25 cellular contexts compared by ENCODE assay signal in the genomic region with DNA sequence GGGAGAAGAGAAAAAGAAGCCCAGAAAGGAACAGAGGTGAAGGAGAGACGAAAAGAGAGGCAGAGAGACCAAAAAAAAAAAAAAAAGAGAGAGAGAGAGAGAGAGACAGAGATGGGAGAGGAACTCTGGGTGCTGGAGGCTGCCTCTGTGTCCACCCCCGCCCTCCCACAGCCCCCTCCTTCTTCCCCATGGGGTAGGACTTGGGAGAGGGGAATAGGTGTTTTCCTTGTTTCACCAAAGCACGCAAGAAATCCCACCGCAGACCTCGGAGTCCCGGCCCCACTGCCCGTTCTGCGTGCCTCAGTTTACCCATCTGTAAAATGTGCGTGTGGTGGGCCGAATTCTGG. TPM values are rescaled to one million over a fixed set of nuclear protein-coding genes. Genes with fewer than 3 reads are reported as not detected.
"Had no signal": no experiment of that assay in that cellular context is flagged by ENCODE, and none has a peak within 500 bp of the region (broad histone marks: within the 10 kb centered on the region; RNA-seq: fewer than 3 reads in every experiment).

No MANE protein-coding gene starts in this region.

- H3K9me3 Mint-ChIP-seq: activated naive CD4-positive, alpha-beta T cell treated with anti-CD3 and anti-CD28 coated beads, Interleukin-2, amount 50 U/mL, for 72 hours; dendritic cell treated with granulocyte-macrophage colony-stimulating factor and Interleukin-4, amounts not matched to agents 40 ng/mL and 50 ng/mL, for 4 days; naive thymus-derived CD4-positive, alpha-beta T cell; T-cell had no signal

- DNase-seq: activated CD8-positive, alpha-beta memory T cell treated with anti-CD3 and anti-CD28 coated beads for 24 hours; activated gamma-delta T cell treated with Interleukin-2 at 50 U/mL for 16 hours; effector CD8-positive, alpha-beta T cell; gastrocnemius medialis; heart left ventricle; kidney; mucosa of descending colon; naive thymus-derived CD4-positive, alpha-beta T cell; spleen; stimulated activated CD4-positive, alpha-beta T cell treated with anti-CD3 and anti-CD28 coated beads, Interleukin-1b, Interleukin-23, amount 100 ng/mL, for 48 hours; stimulated activated CD8-positive, alpha-beta memory T cell treated with anti-CD3 and anti-CD28 coated beads, Interleukin-4, amount 100 ng/mL, for 48 hours; stimulated activated naive CD8-positive, alpha-beta T cell treated with anti-CD3 and anti-CD28 coated beads, Interleukin-15, Interleukin-2, amounts not matched to agents 100 U/mL and 50 U/mL, for 24 hours; substantia nigra; T-cell; T1000; tibial artery had no signal

- H3K27ac Mint-ChIP-seq: dendritic cell treated with granulocyte-macrophage colony-stimulating factor and Interleukin-4, amounts not matched to agents 40 ng/mL and 50 ng/mL, for 4 days; naive thymus-derived CD4-positive, alpha-beta T cell; T-cell had no signal

- H3K4me3 Mint-ChIP-seq: dendritic cell treated with granulocyte-macrophage colony-stimulating factor and Interleukin-4, amounts not matched to agents 40 ng/mL and 50 ng/mL, for 4 days; naive thymus-derived CD4-positive, alpha-beta T cell; T-cell had no signal

- H3K4me3 ChIP-seq: gastrocnemius medialis, heart left ventricle, mucosa of descending colon, tibial artery had no signal

- ATAC-seq: activated CD4-positive, CD25-positive, alpha-beta regulatory T cell treated with anti-CD3 and anti-CD28 coated beads, Interleukin-2, amount 50 U/mL, for 24 hours; activated naive CD4-positive, alpha-beta T cell treated with anti-CD3 and anti-CD28 coated beads, Interleukin-2, amount 50 U/mL, for 72 hours; esophagus mucosa; gastrocnemius medialis; heart left ventricle; left lobe of liver; mucosa of descending colon; naive thymus-derived CD4-positive, alpha-beta T cell; stimulated activated naive CD8-positive, alpha-beta T cell treated with anti-CD3 and anti-CD28 coated beads, Interleukin-15, Interleukin-2, amounts not matched to agents 100 U/mL and 50 U/mL, for 24 hours; T-cell had no signal

- H3K27ac ChIP-seq: gastrocnemius medialis, heart left ventricle, spleen, tibial artery had no signal

- H3K9me3 ChIP-seq: gastrocnemius medialis, heart left ventricle, mucosa of descending colon, spleen, tibial artery had no signal

- H3K36me3 ChIP-seq: gastrocnemius medialis, heart left ventricle, spleen, tibial artery had no signal

- H3K4me1 ChIP-seq: gastrocnemius medialis had no signal

- H3K36me3 Mint-ChIP-seq: activated naive CD4-positive, alpha-beta T cell treated with anti-CD3 and anti-CD28 coated beads, Interleukin-2, amount 50 U/mL, for 72 hours; T-cell had no signal

RNA-seq across cellular contexts. Expression of gene ONECUT3, which starts 4.9 kb away (rescaled TPM):
- total RNA-seq: activated naive CD4-positive, alpha-beta T cell treated with anti-CD3 and anti-CD28 coated beads, Interleukin-2, amount 50 U/mL, for 72 hours; chondrocyte; esophagus mucosa; gastrocnemius medialis; heart left ventricle; kidney; lung microvascular endothelial cell; mucosa of descending colon; naive thymus-derived CD4-positive, alpha-beta T cell; renal cortical epithelial cell; spleen; urinary bladder had no signal
